Comparison of ENCODE assay signal across 17 cellular contexts in genomic region chr2:240393831-240394410, GRCh38. TPM values are rescaled to one million over a fixed set of nuclear protein-coding genes. Genes with fewer than 3 reads are reported as not detected.
DNase-seq lines count a peak whose midpoint lies in the region; ATAC-seq, FAIRE-seq and TF ChIP-seq lines count a peak whose summit lies in the region.
"Had no signal": no experiment of that assay in that cellular context is flagged by ENCODE, and none has a peak within 500 bp of the region (broad histone marks: within the 10 kb centered on the region; RNA-seq: fewer than 3 reads in every experiment).

No MANE protein-coding gene starts in this region.

- no peaks in the 10 kb centered on the region for H3K79me1 ChIP-seq in mesenchymal stem cell (replicated peaks; ENCODE audit: low read length, poor library complexity, severe bottlenecking)

- H3K27ac ChIP-seq in heart left ventricle (no peak overlapping the region), mesenchymal stem cell (ENCODE audit: low read length, poor library complexity, severe bottlenecking) (no peak overlapping the region), upper lobe of right lung (no peak overlapping the region), RWPE1 (no peak overlapping the region)
- H3K27ac ChIP-seq: cardiac muscle cell, pancreas, VCaP had no signal

- POLR2A ChIA-PET in RWPE1 (lab: Yijun Ruan, JAX; ENCODE audit: low non-redundant PET), result no interaction called here

- intact Hi-C loops in heart left ventricle (cut with DNase I), result no loop called here
- intact Hi-C loops in Right ventricle myocardium inferior (cut with DNase I), result no loop called here
- intact Hi-C loops in upper lobe of right lung (cut with DNase I), result no loop called here

- no peak overlapping the region for H3K18ac ChIP-seq in mesenchymal stem cell (ENCODE audit: low read depth in 1 of 2, low read length in 2 of 2)

- ATAC-seq in heart left ventricle (no peak), Right ventricle myocardium inferior (no peak), upper lobe of right lung (no peak)
- ATAC-seq: effector memory CD8-positive, alpha-beta T cell; left lobe of liver; pancreas; T-cell had no signal

- DNase-seq in heart left ventricle, result peak in 3 of 5 donors; percentile 2 to 14 (median 12)
- no peak for DNase-seq in Right ventricle myocardium inferior (ENCODE audit: missing footprints)
- peak; percentile 29 to 33 for DNase-seq in cardiac fibroblast (ENCODE audit: low read depth in 2 of 2)
- peak; percentile 21 for DNase-seq in mesenchymal stem cell
- peak; percentile 51 for DNase-seq in upper lobe of right lung
- no peak for DNase-seq in NCI-H2227 (lab: John Stamatoyannopoulos, UW; ENCODE audit: unreplicated experiment)
- DNase-seq in RWPE1 (ENCODE audit: low spot score), result no peak
- DNase-seq in RCC 7860 (ENCODE audit: low spot score), result no peak
- DNase-seq: effector memory CD8-positive, alpha-beta T cell; hypothalamus; NCI-H1694; NCI-H345 had no signal

- TF ChIP-seq CTCF in heart left ventricle (IDR thresholded peaks at IDR 0.05) (no peak), cardiac fibroblast (IDR thresholded peaks at IDR 0.05; ENCODE audit: low read depth, low read length) (no peak), upper lobe of right lung (IDR thresholded peaks at IDR 0.05) (no peak), RWPE1 (conservative IDR thresholded peaks at IDR 0.05; ENCODE audit: low read depth) (no peak)

- no peak overlapping the region for H2BK5ac ChIP-seq in mesenchymal stem cell (ENCODE audit: low read depth, low read length, poor library complexity, severe bottlenecking)

- no peak overlapping the region for H3K4me2 ChIP-seq in mesenchymal stem cell (ENCODE audit: low read length, poor library complexity, severe bottlenecking)

- H3K4me3 ChIP-seq in heart left ventricle, result no peak overlapping the region
- H3K4me3 ChIP-seq in cardiac fibroblast (replicated peaks in 1 of 2; ENCODE audit: low read depth in 2 of 2, low read length in 2 of 2), result no peak overlapping the region
- no peak overlapping the region for H3K4me3 ChIP-seq in mesenchymal stem cell (ENCODE audit: insufficient read depth in 1 of 2, low read depth in 1 of 2, low read length in 2 of 2)
- no peak overlapping the region for H3K4me3 ChIP-seq in upper lobe of right lung
- H3K4me3 ChIP-seq: cardiac muscle cell, pancreas had no signal

- H3K14ac ChIP-seq in mesenchymal stem cell (ENCODE audit: low read length in 2 of 2), result no peak overlapping the region

- peak overlapping the region in 1 of 2 experiments; percentile 15 for H2BK12ac ChIP-seq in mesenchymal stem cell (ENCODE audit: low read length in 2 of 2)

- H3K9me3 ChIP-seq in heart left ventricle (no peaks in the 10 kb centered on the region), mesenchymal stem cell (ENCODE audit: control insufficient read depth, low read length) (no peaks in the 10 kb centered on the region), upper lobe of right lung (no peaks in the 10 kb centered on the region)
- H3K9me3 ChIP-seq: pancreas had no signal

- CTCF ChIA-PET in RWPE1 (lab: Yijun Ruan, JAX), result interaction anchor here (1.0 kb wide), 1 partner anchor 8 kb away, joined by 3 read pairs; no protein-coding TSS in a partner anchor

- whole genome bisulfite sequencing in heart left ventricle, 4 donors, result 84 to 89% (median 88%) methylated on average over 20 to 21 of the region's 21 CpGs
- 68% methylated on average over 21 of the region's 21 CpGs for WGBS in mesenchymal stem cell

- H4K8ac ChIP-seq in mesenchymal stem cell (ENCODE audit: low read length), result no peak overlapping the region

- no peak overlapping the region for H2AK5ac ChIP-seq in mesenchymal stem cell (ENCODE audit: low read length, severe bottlenecking)

- H3K23ac ChIP-seq in mesenchymal stem cell (ENCODE audit: low read length in 2 of 2), result no peak overlapping the region

- no peak overlapping the region for H2BK120ac ChIP-seq in mesenchymal stem cell (ENCODE audit: low read depth, low read length)

- H4K91ac ChIP-seq in mesenchymal stem cell (ENCODE audit: low read length), result no peak overlapping the region

- TF ChIP-seq POLR2A in heart left ventricle (IDR thresholded peaks at IDR 0.05), result no peak

- H2BK15ac ChIP-seq in mesenchymal stem cell (ENCODE audit: low read depth, poor library complexity, severe bottlenecking), result no peak overlapping the region

- no peaks in the 10 kb centered on the region for H3K4me1 ChIP-seq in heart left ventricle
- H3K4me1 ChIP-seq in mesenchymal stem cell (ENCODE audit: control insufficient read depth, insufficient read depth, low read depth, low read length), result peaks cover 7% of the 10 kb centered on the region
- H3K4me1 ChIP-seq in upper lobe of right lung, result no peaks in the 10 kb centered on the region
- H3K4me1 ChIP-seq: pancreas had no signal

- H3K27me3 ChIP-seq in heart left ventricle (no peaks in the 10 kb centered on the region), mesenchymal stem cell (ENCODE audit: control insufficient read depth in 1 of 2, insufficient read depth in 1 of 2, low read length in 2 of 2) (peaks cover 0 to 9% of the 10 kb centered on the region in 2 experiments), upper lobe of right lung (no peaks in the 10 kb centered on the region)
- H3K27me3 ChIP-seq: cardiac muscle cell, pancreas had no signal

- no peak overlapping the region for H3K9ac ChIP-seq in mesenchymal stem cell (ENCODE audit: low read length)

- H3K4ac ChIP-seq in mesenchymal stem cell (ENCODE audit: low read depth in 1 of 2, low read length in 2 of 2), result no peak overlapping the region

- H3K36me3 ChIP-seq in heart left ventricle, result no peaks in the 10 kb centered on the region
- no peaks in the 10 kb centered on the region for H3K36me3 ChIP-seq in mesenchymal stem cell (ENCODE audit: control insufficient read depth in 1 of 2, insufficient read depth in 2 of 2, low read depth in 1 of 2, low read length in 2 of 2)
- H3K36me3 ChIP-seq in upper lobe of right lung, result no peaks in the 10 kb centered on the region
- H3K36me3 ChIP-seq: cardiac muscle cell, pancreas had no signal

- FAIRE-seq in RCC 7860 (lab: Jason Lieb, UNC), result no peak
- FAIRE-seq: pancreas had no signal

- H2AFZ ChIP-seq in mesenchymal stem cell (ENCODE audit: low read depth, low read length), result no peak overlapping the region

RNA-seq across cellular contexts. Expression of gene GPC1, which starts 41.5 kb away (rescaled TPM):
- total RNA-seq in heart left ventricle (100 to 1,000 TPM; 131 to 316 (median 193) TPM), Right ventricle myocardium inferior (182 TPM), upper lobe of right lung (24.8 TPM)
- polyA plus RNA-seq in heart left ventricle, result 100 to 1,000 TPM; 134 to 209 TPM
- 65.7 TPM for polyA plus RNA-seq in mesenchymal stem cell (2013, experiment 1 of 2)
- polyA plus RNA-seq in mesenchymal stem cell (2013, experiment 2 of 2), result 65.6 TPM

Comparison
In these comparisons a context has a peak if more than half of its experiments do, and no peak if none do; other contexts are left out.
1. DNase-seq: peak in heart left ventricle (3 of 5), cardiac fibroblast (2 of 2), mesenchymal stem cell (single experiment) and upper lobe of right lung (single experiment); none in Right ventricle myocardium inferior (single experiment), NCI-H2227 (single experiment), RWPE1 (single experiment) and RCC 7860 (single experiment).